8 cellular contexts compared by ENCODE assay signal in the genomic region with DNA sequence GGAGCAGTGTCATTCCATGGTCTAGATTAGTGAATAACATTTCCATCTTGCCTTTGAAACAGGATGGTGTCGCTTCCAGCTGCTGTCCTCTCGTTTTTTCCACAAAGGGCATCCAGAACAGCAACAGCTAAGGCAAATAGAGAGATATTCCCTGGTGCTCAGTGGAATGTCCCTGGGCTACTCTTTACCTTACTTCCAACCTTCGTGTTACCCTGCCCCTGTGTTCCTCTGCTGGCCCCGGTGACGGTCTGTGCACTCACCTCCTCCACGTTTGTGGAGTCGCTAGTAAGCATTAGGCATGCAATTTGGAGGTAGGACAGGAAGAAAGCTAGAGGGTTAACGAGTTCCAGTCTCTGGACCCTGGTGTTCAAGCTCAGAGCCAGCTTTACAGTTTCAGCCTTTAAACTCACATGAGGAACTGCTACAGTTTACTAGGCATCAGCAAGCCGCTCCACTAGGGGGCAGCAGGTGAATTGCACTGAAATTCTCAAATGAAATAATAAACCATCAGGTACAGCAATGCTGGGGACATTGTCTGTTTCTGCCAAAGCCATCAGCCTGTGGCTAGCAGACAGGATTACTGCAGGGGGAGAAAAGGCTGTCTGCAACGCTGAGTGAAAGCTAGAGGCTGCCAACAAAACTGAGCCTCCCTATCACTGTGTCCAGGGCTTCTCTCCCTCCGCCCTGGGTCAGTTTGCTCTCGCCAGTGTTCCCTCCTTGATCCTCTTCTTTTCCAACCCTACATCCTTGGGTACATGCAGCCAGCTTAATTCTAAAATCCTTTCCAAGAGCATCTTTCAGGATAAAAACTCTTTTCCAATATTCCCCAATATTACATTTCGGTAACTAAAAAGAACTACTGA. TPM values are rescaled to one million over a fixed set of nuclear protein-coding genes. Genes with fewer than 3 reads are reported as not detected.
DNase-seq lines count a peak whose midpoint lies in the region; ATAC-seq and TF ChIP-seq lines count a peak whose summit lies in the region.

No MANE protein-coding gene starts in this region.

- H2BK12ac ChIP-seq in H9 (ENCODE audit: insufficient read length, low read depth, low read length) = no peak overlapping the region

- no peak overlapping the region for H4K91ac ChIP-seq in H9 (ENCODE audit: insufficient read length, low read depth, low read length)

- DNase-seq in H9 (peak; percentile 84), NCI-H146 treated with DMSO at 0.1 percent for 48 hours (lab: John Stamatoyannopoulos, UW; ENCODE audit: unreplicated experiment) (peak; percentile 18), T-helper 9 cell (peak; percentile 63), astrocyte of the hippocampus (ENCODE audit: low read depth, low spot score) (peak; percentile 88), iPS DF 4.7 (ENCODE audit: extremely low read depth, low spot score) (peak; percentile 68), spleen (peak; percentile 88)

- TF ChIP-seq POLR2A in spleen (IDR thresholded peaks at IDR 0.05) = no peak

- H3T11ph ChIP-seq in H9 (ENCODE audit: low read length) = no peak overlapping the region

- H3K9me2 ChIP-seq in DOHH2 (replicated peaks; ENCODE audit: control insufficient read depth, low read length) = no peaks in the 10 kb centered on the region

- no peak overlapping the region for H3K4me3 ChIP-seq in DOHH2 (ENCODE audit: low read length)
- H3K4me3 ChIP-seq in spleen = no peak overlapping the region

- intact Hi-C loops in spleen (cut with DNase I; ENCODE audit: low total_unique reads) = loop anchor here (5.0 to 10.0 kb wide), 2 partner anchors 321 to 504 kb away; no protein-coding TSS in a partner anchor

- no peak overlapping the region for H3K18ac ChIP-seq in H9 (ENCODE audit: insufficient read length, low read depth, low read length)

- H4K5ac ChIP-seq in H9 (ENCODE audit: insufficient read length, low read depth, low read length) = no peak overlapping the region

- H3K4me3 Mint-ChIP-seq in H9 = no peak overlapping the region

- H4K8ac ChIP-seq in H9 (replicated peaks; ENCODE audit: insufficient read length, low read depth, low read length) = no peak overlapping the region

- H3F3A ChIP-seq in DOHH2 (ENCODE audit: control insufficient read depth, insufficient read depth) = 0 out of 2 replicates have a peak, but pooled peaks cover 6% of the 10 kb centered on the region

- no peak overlapping the region for H2BK20ac ChIP-seq in H9 (ENCODE audit: low read depth, low read length, poor library complexity, severe bottlenecking)

- H3K27me3 ChIP-seq in DOHH2 (ENCODE audit: control insufficient read depth, low read length) (no peaks in the 10 kb centered on the region; the same call in 1 of the 2 replicates), H9 (ENCODE audit: insufficient read depth, low read length) (no peaks in the 10 kb centered on the region), spleen (replicated peaks in 1 of 7) (no peaks in the 10 kb centered on the region)

- H3K56ac ChIP-seq in H9 (ENCODE audit: insufficient read length, low read depth, low read length) = no peak overlapping the region

- H3K36me3 ChIP-seq in DOHH2 (ENCODE audit: control insufficient read depth, low read length) (peaks cover 42% of the 10 kb centered on the region), spleen (peaks cover 0 to 43% (median 24%) of the 10 kb centered on the region in 6 donors)

- H3K27ac ChIP-seq in DOHH2 (ENCODE audit: low read depth, low read length) = no peak overlapping the region
- H3K27ac ChIP-seq in H9 (ENCODE audit: insufficient read length, low read depth, low read length) = no peak overlapping the region
- H3K27ac ChIP-seq in spleen = no peak overlapping the region

- no peak for ATAC-seq in GM18520 (IDR thresholded peaks at IDR 0.05; ENCODE audit: unreplicated experiment)

- H2AFZ ChIP-seq in H9 (ENCODE audit: low read length) = no peak overlapping the region

- H3K79me1 ChIP-seq in H9 (ENCODE audit: insufficient read depth, low read depth, low read length, poor library complexity, severe bottlenecking) = no peaks in the 10 kb centered on the region

- H3K23ac ChIP-seq in H9 (ENCODE audit: insufficient read length, low read depth, low read length) = no peak overlapping the region

- H3K4me1 Mint-ChIP-seq in H9 = peaks cover 6 to 15% of the 10 kb centered on the region in 2 experiments

- H2BK5ac ChIP-seq in H9 (ENCODE audit: insufficient read length, low read length) = no peak overlapping the region

- H2BK120ac ChIP-seq in H9 (ENCODE audit: low read depth, low read length, poor library complexity, severe bottlenecking) = no peak overlapping the region

- no CpG with 5 or more reads among the region's 13 CpGs for WGBS in H9 (ENCODE audit: extremely low coverage, insufficient read length, low lambda C conversion rate)
- 59 to 62% (median 59%) methylated on average over 13 of the region's 13 CpGs for WGBS in spleen, 5 donors

- H3K4ac ChIP-seq in H9 (ENCODE audit: low read depth, low read length) = no peak overlapping the region

- H2BK15ac ChIP-seq in H9 (ENCODE audit: low read depth, low read length) = no peak overlapping the region

- H3K14ac ChIP-seq in H9 (ENCODE audit: insufficient read depth, low read length) = no peak overlapping the region

- no peak overlapping the region for H2AK5ac ChIP-seq in H9 (ENCODE audit: insufficient read length, low read length)

- H3K23me2 ChIP-seq in H9 (ENCODE audit: insufficient read length, low read depth, low read length, poor library complexity, severe bottlenecking) = no peaks in the 10 kb centered on the region

- no peak overlapping the region for H3K4me2 ChIP-seq in DOHH2 (ENCODE audit: low read length)
- H3K4me2 ChIP-seq in H9 (ENCODE audit: insufficient read depth, insufficient read length, low read length) = no peak overlapping the region

- TF ChIP-seq CTCF in DOHH2 (IDR thresholded peaks at IDR 0.05; ENCODE audit: low read depth, low read length, poor library complexity, severe bottlenecking) (peak; percentile 99), H9 (conservative IDR thresholded peaks at IDR 0.05) (peak; percentile 97), spleen (IDR thresholded peaks at IDR 0.05 in 8 of 11, conservative IDR thresholded peaks at IDR 0.05 in 3 of 11) (peak; percentile 53 to 89 (median 77))

- no peak overlapping the region for H3K9ac ChIP-seq in H9 (ENCODE audit: extremely low read depth, insufficient read length, low read length)

- H3K27ac Mint-ChIP-seq in H9 = peak overlapping the region in 1 of 3 experiments; percentile 32; a peak in 3 of 7 replicates

- no peaks in the 10 kb centered on the region for H3K9me3 Mint-ChIP-seq in H9

- H3K79me2 ChIP-seq in DOHH2 (ENCODE audit: control insufficient read depth, low read length) (peaks cover under 1% of the 10 kb centered on the region; the same call in 1 of the 2 replicates), H9 (ENCODE audit: insufficient read depth, low read length) (no peaks in the 10 kb centered on the region)

- H3K9me3 ChIP-seq in DOHH2 (ENCODE audit: control insufficient read depth, insufficient read depth, low read length) = no peaks in the 10 kb centered on the region
- H3K9me3 ChIP-seq in H9 (ENCODE audit: control insufficient read depth, low read depth, low read length) = no peaks in the 10 kb centered on the region
- H3K9me3 ChIP-seq in spleen = no peaks in the 10 kb centered on the region

- H3K4me1 ChIP-seq in DOHH2 (ENCODE audit: control insufficient read depth, low read length) (no peaks in the 10 kb centered on the region), H9 (ENCODE audit: insufficient read depth, low read length) (no peaks in the 10 kb centered on the region; the same call in 1 of the 2 replicates), spleen (peaks cover 0 to 17% (median 2%) of the 10 kb centered on the region in 6 donors)

- no peaks in the 10 kb centered on the region for H3K27me3 Mint-ChIP-seq in H9 (ENCODE audit: low read depth)

- H3K36me3 Mint-ChIP-seq in H9 (ENCODE audit: insufficient read depth in 1 of 3, low read depth in 3 of 3) = peaks cover 5 to 31% (median 26%) of the 10 kb centered on the region in 3 experiments

- H4K20me1 ChIP-seq in DOHH2 (ENCODE audit: control insufficient read depth, insufficient read depth, low read depth, low read length) = peaks cover 3% of the 10 kb centered on the region; the same call in 1 of the 2 replicates
- no peaks in the 10 kb centered on the region for H4K20me1 ChIP-seq in H9 (ENCODE audit: control insufficient read depth, insufficient read depth, insufficient read length)

RNA-seq across cellular contexts. Expression of a gene that starts 9.0 kb away (rescaled TPM):
- total RNA-seq in H9 (2021) = 97.2 and 101 TPM in 2 replicates
- total RNA-seq in spleen = 10 to 100 TPM; 27.7 to 44.7 (median 33.0) TPM
- 10 to 100 TPM; 50.3 to 59.4 (median 52.6) TPM for polyA plus RNA-seq in spleen

RNA-seq across cellular contexts. Expression of a gene that starts 9.2 kb away (rescaled TPM):
- total RNA-seq in H9 (2021) (227 and 239 TPM in 2 replicates), spleen (10 to 100 TPM; 44.3 to 71.1 (median 58.2) TPM)
- polyA plus RNA-seq in spleen = 100 to 1,000 TPM in 2 of 3 donors, 10 to 100 TPM in 1; 95.9 to 144 (median 144) TPM

RNA-seq across cellular contexts. Expression of a gene that starts 29.3 kb away (rescaled TPM):
- total RNA-seq in H9 (2021) = 2.9 and 3.8 TPM in 2 replicates
- total RNA-seq in spleen = 10 to 100 TPM in 1 of 7 donors, 1 to 10 TPM in 6; 4.4 to 19.5 (median 6.5) TPM
- 1 to 10 TPM; 1.7 to 4.0 (median 2.8) TPM for polyA plus RNA-seq in spleen

Comparison
In these comparisons a context has a peak if more than half of its experiments do, and no peak if none do; other contexts are left out.
1. DNase-seq: peak in every context shown above with its lines; median percentile 88 in astrocyte of the hippocampus; 88 in spleen; 84 in H9; 68 in iPS DF 4.7; 63 in T-helper 9 cell; 18 in NCI-H146 treated with DMSO at 0.1 percent for 48 hours.